Comparison of ENCODE assay signal across 25 cellular contexts in the genomic region with DNA sequence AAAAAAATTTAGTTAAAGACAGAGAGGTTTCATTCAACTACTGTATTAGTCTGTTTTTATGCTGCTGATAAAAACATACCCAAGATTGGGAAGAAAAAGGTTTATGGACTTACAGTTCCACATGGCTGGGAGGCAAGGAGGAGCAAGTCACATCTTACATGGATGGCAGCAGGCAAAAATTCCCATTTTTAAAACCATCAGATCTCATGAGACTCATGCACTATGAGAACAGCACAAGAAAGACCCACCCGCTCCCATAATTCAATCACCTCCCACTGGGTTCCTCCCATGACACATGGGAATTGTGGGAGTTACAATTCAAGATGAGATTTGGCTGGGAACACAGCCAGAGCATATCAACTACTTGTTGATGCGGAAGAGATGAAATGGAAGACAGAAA. TPM values are rescaled to one million over a fixed set of nuclear protein-coding genes. Genes with fewer than 3 reads are reported as not detected.
"Had no signal": no experiment of that assay in that cellular context is flagged by ENCODE, and none has a peak within 500 bp of the region (broad histone marks: within the 10 kb centered on the region; RNA-seq: fewer than 3 reads in every experiment).

No MANE protein-coding gene starts in this region.

- DNase-seq: hypothalamus; immature natural killer cell; kidney; left colon; left lung; naive thymus-derived CD8-positive, alpha-beta T cell; occipital lobe; right lobe of liver; stimulated activated CD4-positive, alpha-beta T cell treated with anti-CD3 and anti-CD28 coated beads, Interleukin-12 subunit alpha, Interleukin-12 subunit beta, amount 100 ng/mL, for 4 hours; stimulated activated CD4-positive, alpha-beta T cell treated with anti-CD3 and anti-CD28 coated beads, Interleukin-15, amount 100 ng/mL, for 24 hours; stimulated activated CD4-positive, alpha-beta T cell treated with anti-CD3 and anti-CD28 coated beads, Interleukin-2, amount 100 ng/mL, for 24 hours; stimulated activated CD4-positive, alpha-beta T cell treated with anti-CD3 and anti-CD28 coated beads, Interleukin-4, amount 100 ng/mL, for 1 hour; stimulated activated naive B cell treated with anti-CD40 and anti-IgM and Interleukin-4, amounts not matched to agents 10 μg/mL and 1 μg/mL and 100 μg/mL, for 72 hours; stimulated activated naive CD8-positive, alpha-beta T cell treated with anti-CD3 and anti-CD28 coated beads, Interleukin-15, Interleukin-2, amounts not matched to agents 100 U/mL and 50 U/mL, for 24 hours; stomach; testis; thyroid gland; transverse colon; upper lobe of left lung had no signal

- H3K27ac ChIP-seq: left lung, neutrophil, parathyroid adenoma, right atrium auricular region, right lobe of liver, stomach, testis, thyroid gland, transverse colon, upper lobe of left lung, vagina had no signal

- H2AFZ ChIP-seq: parathyroid adenoma had no signal

- H3K27me3 ChIP-seq: left lung, right atrium auricular region, right lobe of liver, stomach, testis, thyroid gland, transverse colon, upper lobe of left lung, vagina had no signal

- H3K36me3 ChIP-seq: left lung, neutrophil, right atrium auricular region, right lobe of liver, stomach, thyroid gland, transverse colon, upper lobe of left lung, vagina had no signal

- H3K9ac ChIP-seq: parathyroid adenoma had no signal

- H3K4me1 ChIP-seq: left lung, parathyroid adenoma, right atrium auricular region, right lobe of liver, stomach, testis, thyroid gland, transverse colon, upper lobe of left lung had no signal

- H3K9me3 ChIP-seq: neutrophil, right atrium auricular region, right lobe of liver, stomach, testis, thyroid gland, transverse colon, upper lobe of left lung, vagina had no signal

- ATAC-seq: left colon; left lung; naive thymus-derived CD8-positive, alpha-beta T cell; right lobe of liver; stimulated activated naive B cell treated with anti-CD40 and anti-IgM and Interleukin-4, amounts not matched to agents 10 μg/mL and 1 μg/mL and 100 μg/mL, for 72 hours; stimulated activated naive CD8-positive, alpha-beta T cell treated with anti-CD3 and anti-CD28 coated beads, Interleukin-15, Interleukin-2, amounts not matched to agents 100 U/mL and 50 U/mL, for 24 hours had no signal

- H3K79me2 ChIP-seq: parathyroid adenoma had no signal

- FAIRE-seq: islet of Langerhans, kidney had no signal

- H3K4me3 ChIP-seq: left lung, lung, right atrium auricular region, right lobe of liver, stomach, testis, thyroid gland, transverse colon, upper lobe of left lung, vagina had no signal

RNA-seq across cellular contexts. Expression of a gene that starts 9.2 kb away (rescaled TPM):
- polyA plus RNA-seq: immature natural killer cell; naive thymus-derived CD8-positive, alpha-beta T cell had no signal
